In the genomic region with DNA sequence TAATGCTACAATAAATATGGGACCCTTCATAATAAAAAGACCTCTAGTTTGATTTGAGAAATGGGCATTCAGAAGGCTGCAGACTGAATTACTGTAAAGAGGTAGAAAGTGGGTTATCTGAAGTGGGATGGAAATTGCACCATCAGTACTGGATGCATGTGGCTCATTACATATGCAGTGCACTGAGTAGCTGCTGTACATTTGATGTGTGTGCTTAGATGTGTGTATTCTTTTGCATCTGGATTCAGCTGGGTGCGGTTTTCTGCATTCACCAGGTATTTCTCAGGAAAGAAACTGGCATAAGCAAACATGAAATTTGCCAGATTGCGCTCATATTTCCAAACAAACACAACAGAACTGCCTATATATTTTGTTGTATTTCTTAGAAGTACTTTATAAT, we compare ENCODE assay signal across 26 cellular contexts.
"Had no signal": no experiment of that assay in that cellular context is flagged by ENCODE, and none has a peak within 500 bp of the region (broad histone marks: within the 10 kb centered on the region; RNA-seq: fewer than 3 reads in every experiment).

No MANE protein-coding gene starts in this region.

- H3K27ac Mint-ChIP-seq: activated naive CD8-positive, alpha-beta T cell treated with anti-CD3 and anti-CD28 coated beads for 36 hours; activated T-helper 17 cell treated with anti-CD3 and anti-CD28 coated beads, Interleukin-2, amount 50 U/mL, for 72 hours; effector memory CD8-positive, alpha-beta T cell; stimulated activated naive B cell treated with anti-CD40 and anti-IgM and Interleukin-4, amounts not matched to agents 10 μg/mL and 1 μg/mL and 100 μg/mL, for 72 hours had no signal

- H3K9me3 Mint-ChIP-seq: activated naive CD8-positive, alpha-beta T cell treated with anti-CD3 and anti-CD28 coated beads for 36 hours; activated T-helper 17 cell treated with anti-CD3 and anti-CD28 coated beads, Interleukin-2, amount 50 U/mL, for 72 hours; effector memory CD8-positive, alpha-beta T cell; natural killer cell had no signal

- H3K4me3 Mint-ChIP-seq: activated naive CD8-positive, alpha-beta T cell treated with anti-CD3 and anti-CD28 coated beads for 36 hours; activated T-helper 17 cell treated with anti-CD3 and anti-CD28 coated beads, Interleukin-2, amount 50 U/mL, for 72 hours; effector memory CD8-positive, alpha-beta T cell; natural killer cell; stimulated activated naive B cell treated with anti-CD40 and anti-IgM and Interleukin-4, amounts not matched to agents 10 μg/mL and 1 μg/mL and 100 μg/mL, for 72 hours had no signal

- H3K36me3 Mint-ChIP-seq: natural killer cell had no signal

- H3K27me3 Mint-ChIP-seq: activated naive CD8-positive, alpha-beta T cell treated with anti-CD3 and anti-CD28 coated beads for 36 hours; activated T-helper 17 cell treated with anti-CD3 and anti-CD28 coated beads, Interleukin-2, amount 50 U/mL, for 72 hours; effector memory CD8-positive, alpha-beta T cell; stimulated activated naive B cell treated with anti-CD40 and anti-IgM and Interleukin-4, amounts not matched to agents 10 μg/mL and 1 μg/mL and 100 μg/mL, for 72 hours had no signal

- DNase-seq: activated CD4-positive, alpha-beta T cell treated with anti-CD3 and anti-CD28 coated beads, Interleukin-2, amount 50 U/mL, for 1 hour; activated CD8-positive, alpha-beta memory T cell treated with anti-CD3 and anti-CD28 coated beads for 24 hours; activated naive CD8-positive, alpha-beta T cell treated with anti-CD3 and anti-CD28 coated beads for 36 hours; activated T-cell treated with anti-CD3 and anti-CD28 coated beads, Interleukin-2, amount 50 U/mL, for 1 hour; amniotic stem cell; brain microvascular endothelial cell; dorsolateral prefrontal cortex; effector memory CD8-positive, alpha-beta T cell; erythroblast; gastrocnemius medialis; glutamatergic neuron; left lung; mesendoderm; natural killer cell; posterior cingulate gyrus; right cardiac atrium; SK-N-SH; stimulated activated CD4-positive, alpha-beta T cell treated with anti-CD3 and anti-CD28 coated beads, Interleukin-15, amount 100 ng/mL, for 24 hours; stimulated activated CD4-positive, alpha-beta T cell treated with anti-CD3 and anti-CD28 coated beads, Interleukin-2, amount 100 ng/mL, for 24 hours; stimulated activated naive B cell treated with anti-CD40 and anti-IgM and Interleukin-4, amounts not matched to agents 10 μg/mL and 1 μg/mL and 100 μg/mL, for 72 hours; stomach; SW 1271; thyroid gland; upper lobe of left lung; WERI-Rb-1 had no signal
